In the genomic region with DNA sequence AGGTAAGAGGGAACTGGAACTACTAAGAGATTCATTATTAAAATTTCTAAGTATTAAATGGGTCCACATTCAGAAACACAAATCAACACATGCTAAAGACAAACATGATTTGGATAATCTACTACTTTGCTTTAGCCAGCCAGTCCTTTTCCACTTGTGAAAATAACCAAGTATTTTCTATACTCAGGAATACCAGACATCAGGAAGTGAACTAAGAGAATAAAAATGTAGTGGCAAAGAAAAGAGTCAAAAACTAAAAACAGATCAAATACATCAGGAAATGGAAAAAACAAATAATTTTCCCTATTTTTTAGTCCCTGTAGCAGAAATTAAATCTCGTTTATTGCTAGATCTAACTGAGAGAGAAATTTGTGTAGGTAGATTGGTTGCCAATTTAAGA, we compare ENCODE assay signal across 20 cellular contexts.
DNase-seq lines count a peak whose midpoint lies in the region; ATAC-seq and TF ChIP-seq lines count a peak whose summit lies in the region.
"Had no signal": no experiment of that assay in that cellular context is flagged by ENCODE, and none has a peak within 500 bp of the region (broad histone marks: within the 10 kb centered on the region; RNA-seq: fewer than 3 reads in every experiment).

No MANE protein-coding gene starts in this region.

- WGBS in SK-N-SH (ENCODE audit: low lambda C conversion rate): 48% methylated on average over 1 of the region's 1 CpG

- TF ChIP-seq CTCF in SK-N-SH (IDR thresholded peaks at IDR 0.05): no peak

- POLR2A ChIA-PET in SK-N-SH (lab: Yijun Ruan, JAX): no interaction called here

- H3K27me3 ChIP-seq in SK-N-SH (ENCODE audit: insufficient read depth): no peaks in the 10 kb centered on the region
- H3K27me3 ChIP-seq: BE2C; BLaER1 treated with 17β-estradiol and CSF1 and Interleukin-3, amounts not matched to agents 10 nM and 100 nM had no signal

- no peaks in the 10 kb centered on the region for H3K36me3 ChIP-seq in SK-N-SH (replicated peaks in 1 of 2; ENCODE audit: control insufficient read depth in 1 of 2, insufficient read depth in 2 of 2, low read length in 1 of 2)
- H3K36me3 ChIP-seq: BE2C; BLaER1 treated with 17β-estradiol and CSF1 and Interleukin-3, amounts not matched to agents 10 nM and 100 nM had no signal

- no peaks in the 10 kb centered on the region for H3K9me2 ChIP-seq in SK-N-SH

- H4K20me1 ChIP-seq in SK-N-SH (ENCODE audit: insufficient read depth): no peaks in the 10 kb centered on the region
- H4K20me1 ChIP-seq: BLaER1 treated with 17β-estradiol and CSF1 and Interleukin-3, amounts not matched to agents 10 nM and 100 nM had no signal

- TF ChIP-seq POLR2A in erythroblast (IDR thresholded peaks at IDR 0.05; ENCODE audit: low read length): no peak

- no peaks in the 10 kb centered on the region for H3K9me3 ChIP-seq in SK-N-SH
- H3K9me3 ChIP-seq: BE2C; BLaER1 treated with 17β-estradiol and CSF1 and Interleukin-3, amounts not matched to agents 10 nM and 100 nM had no signal

- peak overlapping the region; percentile 11 to 48; a peak in 3 of 4 replicates for H3K27ac ChIP-seq in SK-N-SH (ENCODE audit: low read depth in 2 of 2, low read length in 1 of 2)
- H3K27ac ChIP-seq: 22Rv1; BLaER1 treated with 17β-estradiol and CSF1 and Interleukin-3, amounts not matched to agents 10 nM and 100 nM had no signal

- no peaks in the 10 kb centered on the region for H3K79me2 ChIP-seq in SK-N-SH (ENCODE audit: insufficient read depth)

- no peak for TF ChIP-seq EP300 in SK-N-SH (IDR thresholded peaks at IDR 0.05; ENCODE audit: borderline replicate concordance in 1 of 2, low read depth in 1 of 2, low read length in 1 of 2)

- no peak overlapping the region; the same call in 1 of the 2 replicates for H3K4me2 ChIP-seq in SK-N-SH
- H3K4me2 ChIP-seq: BLaER1 treated with 17β-estradiol and CSF1 and Interleukin-3, amounts not matched to agents 10 nM and 100 nM had no signal

- H3K4me1 ChIP-seq in SK-N-SH (ENCODE audit: control insufficient read depth in 1 of 2, insufficient read depth in 2 of 2, low read depth in 1 of 2, low read length in 1 of 2): peaks cover 0 to 26% of the 10 kb centered on the region in 2 experiments; a peak in 3 of 4 replicates
- H3K4me1 ChIP-seq: BE2C had no signal

- CTCF ChIA-PET in SK-N-SH (lab: Yijun Ruan, JAX): interaction anchor here (1.2 to 3.5 kb wide), 3 partner anchors 10 to 78 kb away, joined by 5 to 20 read pairs (median 5); partner anchors contain the start of gene MYO1D

- H2AFZ ChIP-seq in SK-N-SH (ENCODE audit: low read depth): no peak overlapping the region

- H3K4me3 ChIP-seq in SK-N-SH (ENCODE audit: low read depth in 2 of 2, low read length in 1 of 2): no peak overlapping the region
- H3K4me3 ChIP-seq: BLaER1 treated with 17β-estradiol and CSF1 and Interleukin-3, amounts not matched to agents 10 nM and 100 nM had no signal

- DNase-seq in SK-N-SH (no peak), dermis blood vessel endothelial cell (peak; percentile 42), lung microvascular endothelial cell (ENCODE audit: low read depth in 2 of 2) (peak; percentile 53 to 79), middle frontal gyrus (ENCODE audit: extremely low spot score, low spot score) (no peak), SKM-1 treated with dmso at 0.1 percent for 144 hours (lab: John Stamatoyannopoulos, UW; ENCODE audit: unreplicated experiment) (no peak), glomerular visceral epithelial cell (ENCODE audit: extremely low spot score) (no peak), erythroblast (lab: John Stamatoyannopoulos, UW) (no peak)
- DNase-seq: AML-193; BE2C; CD4-positive, alpha-beta T cell; CD8-positive, alpha-beta memory T cell; DMS 273 treated with DMSO at 0.1 percent for 48 hours; DMS79; EL; GDM1; H7; HCEC 1CT had no signal

- H3K9ac ChIP-seq in SK-N-SH: no peak overlapping the region
- H3K9ac ChIP-seq: BLaER1 treated with 17β-estradiol and CSF1 and Interleukin-3, amounts not matched to agents 10 nM and 100 nM had no signal

- ATAC-seq in SK-N-SH treated with all-trans-retinoic acid at 6 μM for 48 hours: no peak

- H3F3A ChIP-seq in SK-N-SH (replicated peaks; ENCODE audit: insufficient read depth): peaks cover 18% of the 10 kb centered on the region

- TF ChIP-seq RAD21 in SK-N-SH (IDR thresholded peaks at IDR 0.05; ENCODE audit: low read length): no peak

TF ChIP-seq in SK-N-SH, 30 proteins besides CTCF, POLR2A, EP300 and RAD21:
- TF ChIP-seq GATA2 (CRISPR knock-in tag; IDR thresholded peaks at IDR 0.05) (no peak), FOXJ3 (CRISPR knock-in tag; IDR thresholded peaks at IDR 0.05) (no peak), RFX5 (IDR thresholded peaks at IDR 0.05; ENCODE audit: low read length) (no peak), NFIC (IDR thresholded peaks at IDR 0.05; ENCODE audit: borderline replicate concordance) (no peak), JUND (IDR thresholded peaks at IDR 0.05) (no peak), SIN3A (IDR thresholded peaks at IDR 0.05; ENCODE audit: borderline replicate concordance, low read depth, low read length) (no peak), SMC3 (IDR thresholded peaks at IDR 0.05; ENCODE audit: low read depth, low read length) (no peak), CHD2 (IDR thresholded peaks at IDR 0.05; ENCODE audit: low read length, partially characterized antibody) (no peak), TCF12 (IDR thresholded peaks at IDR 0.05) (no peak)
- TF ChIP-seq, protein P1, sequence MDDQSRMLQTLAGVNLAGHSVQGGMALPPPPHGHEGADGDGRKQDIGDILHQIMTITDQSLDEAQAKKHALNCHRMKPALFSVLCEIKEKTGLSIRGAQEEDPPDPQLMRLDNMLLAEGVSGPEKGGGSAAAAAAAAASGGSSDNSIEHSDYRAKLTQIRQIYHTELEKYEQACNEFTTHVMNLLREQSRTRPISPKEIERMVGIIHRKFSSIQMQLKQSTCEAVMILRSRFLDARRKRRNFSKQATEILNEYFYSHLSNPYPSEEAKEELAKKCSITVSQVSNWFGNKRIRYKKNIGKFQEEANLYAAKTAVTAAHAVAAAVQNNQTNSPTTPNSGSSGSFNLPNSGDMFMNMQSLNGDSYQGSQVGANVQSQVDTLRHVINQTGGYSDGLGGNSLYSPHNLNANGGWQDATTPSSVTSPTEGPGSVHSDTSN (IDR thresholded peaks at IDR 0.05): no peak

TF ChIP-seq in SK-N-SH treated with all-trans-retinoic acid at 6 μM for 48 hours, 23 proteins besides CTCF, POLR2A, EP300 and RAD21 (continues in another document):
- TF ChIP-seq TOX (CRISPR knock-in tag; IDR thresholded peaks at IDR 0.05; ENCODE audit: borderline replicate concordance) (no peak), ZFP3 (CRISPR knock-in tag; IDR thresholded peaks at IDR 0.05) (no peak), BACH2 (CRISPR knock-in tag; IDR thresholded peaks at IDR 0.05; ENCODE audit: borderline replicate concordance) (no peak), ZNF70 (CRISPR knock-in tag; IDR thresholded peaks at IDR 0.05) (no peak), PATZ1 (CRISPR knock-in tag; IDR thresholded peaks at IDR 0.05; ENCODE audit: borderline replicate concordance) (no peak), ISL1 (CRISPR knock-in tag; IDR thresholded peaks at IDR 0.05) (no peak), PPARA (CRISPR knock-in tag; IDR thresholded peaks at IDR 0.05; ENCODE audit: borderline replicate concordance) (no peak), OSR1 (CRISPR knock-in tag; IDR thresholded peaks at IDR 0.05) (no peak)
- TF ChIP-seq, protein P2, sequence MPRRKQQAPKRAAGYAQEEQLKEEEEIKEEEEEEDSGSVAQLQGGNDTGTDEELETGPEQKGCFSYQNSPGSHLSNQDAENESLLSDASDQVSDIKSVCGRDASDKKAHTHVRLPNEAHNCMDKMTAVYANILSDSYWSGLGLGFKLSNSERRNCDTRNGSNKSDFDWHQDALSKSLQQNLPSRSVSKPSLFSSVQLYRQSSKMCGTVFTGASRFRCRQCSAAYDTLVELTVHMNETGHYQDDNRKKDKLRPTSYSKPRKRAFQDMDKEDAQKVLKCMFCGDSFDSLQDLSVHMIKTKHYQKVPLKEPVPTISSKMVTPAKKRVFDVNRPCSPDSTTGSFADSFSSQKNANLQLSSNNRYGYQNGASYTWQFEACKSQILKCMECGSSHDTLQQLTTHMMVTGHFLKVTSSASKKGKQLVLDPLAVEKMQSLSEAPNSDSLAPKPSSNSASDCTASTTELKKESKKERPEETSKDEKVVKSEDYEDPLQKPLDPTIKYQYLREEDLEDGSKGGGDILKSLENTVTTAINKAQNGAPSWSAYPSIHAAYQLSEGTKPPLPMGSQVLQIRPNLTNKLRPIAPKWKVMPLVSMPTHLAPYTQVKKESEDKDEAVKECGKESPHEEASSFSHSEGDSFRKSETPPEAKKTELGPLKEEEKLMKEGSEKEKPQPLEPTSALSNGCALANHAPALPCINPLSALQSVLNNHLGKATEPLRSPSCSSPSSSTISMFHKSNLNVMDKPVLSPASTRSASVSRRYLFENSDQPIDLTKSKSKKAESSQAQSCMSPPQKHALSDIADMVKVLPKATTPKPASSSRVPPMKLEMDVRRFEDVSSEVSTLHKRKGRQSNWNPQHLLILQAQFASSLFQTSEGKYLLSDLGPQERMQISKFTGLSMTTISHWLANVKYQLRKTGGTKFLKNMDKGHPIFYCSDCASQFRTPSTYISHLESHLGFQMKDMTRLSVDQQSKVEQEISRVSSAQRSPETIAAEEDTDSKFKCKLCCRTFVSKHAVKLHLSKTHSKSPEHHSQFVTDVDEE (CRISPR knock-in tag; IDR thresholded peaks at IDR 0.05): no peak

Comparison
In these comparisons a context has a peak if more than half of its experiments do, and no peak if none do; other contexts are left out.
1. DNase-seq: peak in dermis blood vessel endothelial cell (single experiment) and lung microvascular endothelial cell (2 of 2); none in SK-N-SH (single experiment), middle frontal gyrus (single experiment), SKM-1 treated with dmso at 0.1 percent for 144 hours (single experiment), glomerular visceral epithelial cell (single experiment) and erythroblast (0 of 2).